8 cellular contexts compared by ENCODE assay signal in the genomic region with DNA sequence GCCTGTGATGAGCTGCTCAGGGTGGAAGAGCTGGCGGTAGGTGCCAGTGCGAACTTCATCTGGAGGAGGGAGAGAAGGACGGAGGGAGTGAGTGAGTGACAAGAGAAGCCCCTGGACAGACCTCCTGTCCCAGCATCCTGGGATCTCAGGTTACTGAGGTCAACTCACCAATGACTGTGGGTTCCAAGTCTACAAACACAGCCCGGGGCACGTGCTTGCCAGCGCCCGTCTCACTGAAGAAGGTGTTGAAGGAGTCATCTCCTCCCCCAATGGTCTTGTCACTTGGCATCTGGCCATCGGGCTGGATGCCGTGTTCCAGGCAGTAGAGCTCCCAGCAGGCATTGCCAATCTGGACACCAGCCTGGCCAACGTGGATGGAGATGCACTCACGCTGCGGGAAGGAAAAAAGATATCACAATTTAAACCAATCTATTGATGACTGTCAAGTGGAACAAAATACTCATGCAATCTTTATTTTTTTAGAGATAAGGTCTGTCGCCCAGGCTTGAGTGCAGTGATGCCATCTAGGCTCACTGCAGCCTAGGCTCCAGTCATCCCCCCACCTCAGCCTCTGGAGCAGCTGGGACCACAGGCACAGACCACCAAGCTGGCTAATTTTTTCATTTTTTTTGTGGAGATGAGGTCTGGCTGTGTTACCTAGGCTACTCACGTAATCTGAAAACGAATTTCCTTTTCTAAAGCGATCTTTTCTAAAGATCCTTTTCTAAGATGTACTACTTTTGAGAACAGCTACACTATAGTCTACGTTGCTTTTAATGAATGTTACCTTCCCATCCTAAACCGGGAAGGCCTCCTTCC. TPM values are rescaled to one million over a fixed set of nuclear protein-coding genes. Genes with fewer than 3 reads are reported as not detected.
DNase-seq lines count a peak whose midpoint lies in the region; ATAC-seq and TF ChIP-seq lines count a peak whose summit lies in the region.

No MANE protein-coding gene starts in this region.

- H3K36me3 Mint-ChIP-seq in activated CD8-positive, alpha-beta T cell treated with anti-CD3 and anti-CD28 coated beads for 36 hours (ENCODE audit: low read depth) = peaks cover 49% of the 10 kb centered on the region

- TF ChIP-seq CTCF in activated CD8-positive, alpha-beta T cell treated with anti-CD3 and anti-CD28 coated beads for 36 hours (IDR thresholded peaks at IDR 0.05) = no peak
- TF ChIP-seq CTCF in heart left ventricle (IDR thresholded peaks at IDR 0.05) = no peak

- ATAC-seq in activated CD8-positive, alpha-beta T cell treated with anti-CD3 and anti-CD28 coated beads for 36 hours = no peak
- ATAC-seq in heart left ventricle (no peak), HG02759 (IDR thresholded peaks at IDR 0.05; ENCODE audit: unreplicated experiment) (no peak), GM19328 (IDR thresholded peaks at IDR 0.05; ENCODE audit: unreplicated experiment) (no peak)

- no peaks in the 10 kb centered on the region for H3K27me3 Mint-ChIP-seq in activated CD8-positive, alpha-beta T cell treated with anti-CD3 and anti-CD28 coated beads for 36 hours

- intact Hi-C loops in activated CD8-positive, alpha-beta T cell treated with anti-CD3 and anti-CD28 coated beads for 36 hours (cut with micrococcal nuclease) = loop anchor here (2.0 kb wide), 1 partner anchor 59 kb away; a partner anchor contains a TSS
- intact Hi-C loops in heart left ventricle (cut with DNase I) = loop anchor here (1.0 to 10.0 kb wide), 13 partner anchors 19 to 105 kb away; a partner anchor contains a TSS

- peak overlapping the region; percentile 99 for H3K4me3 ChIP-seq in H7 (ENCODE audit: insufficient read depth, low read depth, low read length)
- H3K4me3 ChIP-seq in heart left ventricle = peak overlapping the region; percentile 54 to 100 (median 98)
- peak overlapping the region; percentile 82 to 100 (median 95) for H3K4me3 ChIP-seq in skin epidermis

- H3K27ac Mint-ChIP-seq in activated CD8-positive, alpha-beta T cell treated with anti-CD3 and anti-CD28 coated beads for 36 hours = peak overlapping the region; percentile 98

- H3K4me1 ChIP-seq in heart left ventricle = peaks cover 4 to 44% (median 25%) of the 10 kb centered on the region in 12 donors

- POLR2A ChIA-PET in activated CD8-positive, alpha-beta T cell treated with anti-CD3 and anti-CD28 coated beads for 36 hours (lab: Charles Lee) = interaction anchor here (1.0 to 5.1 kb wide), 27 partner anchors 10 to 620 kb away, joined by 3 to 85 read pairs (median 16); a partner anchor contains a TSS

- no peak for DNase-seq in H7
- DNase-seq in activated CD8-positive, alpha-beta T cell treated with anti-CD3 and anti-CD28 coated beads for 36 hours = no peak
- DNase-seq in heart left ventricle = peak in 3 of 5 donors; percentile 22 to 62 (median 62)
- no peak for DNase-seq in KG1 (lab: John Stamatoyannopoulos, UW)
- DNase-seq in 8988T = no peak

- WGBS in heart left ventricle, 4 donors = 30 to 37% (median 34%) methylated on average over 14 to 18 of the region's 18 CpGs

- H3K4me3 Mint-ChIP-seq in activated CD8-positive, alpha-beta T cell treated with anti-CD3 and anti-CD28 coated beads for 36 hours = peak overlapping the region; percentile 83

- no peaks in the 10 kb centered on the region for H3K9me3 ChIP-seq in heart left ventricle

- CTCF ChIA-PET in activated CD8-positive, alpha-beta T cell treated with anti-CD3 and anti-CD28 coated beads for 36 hours (lab: Charles Lee) = interaction anchor here (0.6 to 4.2 kb wide), 17 partner anchors 12 to 229 kb away, joined by 3 to 52 read pairs (median 4); a partner anchor contains a TSS

- H3K36me3 ChIP-seq in H7 (replicated peaks; ENCODE audit: control insufficient read depth, insufficient read depth, low read length) (peaks cover 18% of the 10 kb centered on the region), heart left ventricle (peaks cover 0 to 34% (median 28%) of the 10 kb centered on the region in 9 donors)

- H3K27me3 ChIP-seq in H7 (ENCODE audit: control insufficient read depth, insufficient read depth, low read length) = no peaks in the 10 kb centered on the region
- H3K27me3 ChIP-seq in heart left ventricle = no peaks in the 10 kb centered on the region

- no peak for TF ChIP-seq POLR2A in heart left ventricle (IDR thresholded peaks at IDR 0.05)

- H3K4me1 Mint-ChIP-seq in activated CD8-positive, alpha-beta T cell treated with anti-CD3 and anti-CD28 coated beads for 36 hours (ENCODE audit: low read depth) = peaks cover 28% of the 10 kb centered on the region

- H3K9me3 Mint-ChIP-seq in activated CD8-positive, alpha-beta T cell treated with anti-CD3 and anti-CD28 coated beads for 36 hours = no peaks in the 10 kb centered on the region

- peak overlapping the region; percentile 4 to 100 (median 100) for H3K27ac ChIP-seq in heart left ventricle
- H3K27ac ChIP-seq in skin epidermis = peak overlapping the region in 18 of 21 experiments; percentile 57 to 100 (median 99)

RNA-seq across cellular contexts. Expression of a gene that starts 1.7 kb away (rescaled TPM):
- 3,556 and 4,028 TPM in 2 replicates for total RNA-seq in H7 (2014; rRNA removed; shearing (Covaris generic))
- total RNA-seq in activated CD8-positive, alpha-beta T cell treated with anti-CD3 and anti-CD28 coated beads for 36 hours = 1,000 to 10,000 TPM; 2,169 to 2,181 TPM
- total RNA-seq in heart left ventricle = 100 to 1,000 TPM; 242 to 966 (median 464) TPM
- polyA plus RNA-seq in heart left ventricle = 1,000 to 10,000 TPM in 1 of 2 donors, 100 to 1,000 TPM in 1; 189 to 1,651 TPM

RNA-seq across cellular contexts. Expression of a gene that starts 18.9 kb away (rescaled TPM):
- 63.0 and 75.6 TPM in 2 replicates for total RNA-seq in H7 (2014; rRNA removed; shearing (Covaris generic))
- total RNA-seq in activated CD8-positive, alpha-beta T cell treated with anti-CD3 and anti-CD28 coated beads for 36 hours = 10 to 100 TPM; 43.5 to 50.9 TPM
- total RNA-seq in heart left ventricle = 10 to 100 TPM; 10.4 to 43.5 (median 27.9) TPM
- polyA plus RNA-seq in heart left ventricle = 10 to 100 TPM; 17.2 to 23.7 TPM

RNA-seq across cellular contexts. Expression of a gene that starts 34.9 kb away (rescaled TPM):
- not detected in 2 replicates for total RNA-seq in H7 (2014; rRNA removed; shearing (Covaris generic))
- total RNA-seq in activated CD8-positive, alpha-beta T cell treated with anti-CD3 and anti-CD28 coated beads for 36 hours = under 1 TPM in 1 of 2 experiments, not detected in 1; 0.14 TPM
- total RNA-seq in heart left ventricle = 1 to 10 TPM in 1 of 9 donors, under 1 TPM in 8; 0.34 to 1.5 (median 0.76) TPM
- 1 to 10 TPM in 1 of 2 donors, under 1 TPM in 1; 0.38 to 1.0 TPM for polyA plus RNA-seq in heart left ventricle

RNA-seq across cellular contexts. Expression of a gene that starts 59.3 kb away (rescaled TPM):
- 268 and 321 TPM in 2 replicates for total RNA-seq in H7 (2014; rRNA removed; shearing (Covaris generic))
- 10 to 100 TPM; 70.6 to 71.2 TPM for total RNA-seq in activated CD8-positive, alpha-beta T cell treated with anti-CD3 and anti-CD28 coated beads for 36 hours
- 100 to 1,000 TPM; 122 to 280 (median 184) TPM for total RNA-seq in heart left ventricle
- 100 to 1,000 TPM in 1 of 2 donors, 10 to 100 TPM in 1; 71.5 to 238 TPM for polyA plus RNA-seq in heart left ventricle

RNA-seq across cellular contexts. Expression of a gene that starts 59.8 kb away (rescaled TPM):
- 5.5 and 7.1 TPM in 2 replicates for total RNA-seq in H7 (2014; rRNA removed; shearing (Covaris generic))
- 10 to 100 TPM; 18.5 to 19.8 TPM for total RNA-seq in activated CD8-positive, alpha-beta T cell treated with anti-CD3 and anti-CD28 coated beads for 36 hours
- total RNA-seq in heart left ventricle = 1 to 10 TPM in 2 of 9 donors, under 1 TPM in 2, not detected in 5; 0.19 to 2.0 (median 0.72) TPM
- polyA plus RNA-seq in heart left ventricle = under 1 TPM; 0.37 to 0.50 TPM

Comparison
In these comparisons a context has a peak if more than half of its experiments do, and no peak if none do; other contexts are left out.
1. DNase-seq: peak in heart left ventricle (3 of 5); none in H7 (single experiment), activated CD8-positive, alpha-beta T cell treated with anti-CD3 and anti-CD28 coated beads for 36 hours (single experiment), KG1 (single experiment) and 8988T (single experiment).
2. Peak in every context shown above with its lines, with median percentiles within 50 percentile points of each other: H3K4me3 ChIP-seq.